11 cellular contexts compared by ENCODE assay signal in genomic region chr14:25788252-25788651, GRCh38.
"Had no signal": no experiment of that assay in that cellular context is flagged by ENCODE, and none has a peak within 500 bp of the region (broad histone marks: within the 10 kb centered on the region; RNA-seq: fewer than 3 reads in every experiment).

No MANE protein-coding gene starts in this region.

- H3K4me3 ChIP-seq: GM23248, GM23338, HAP-1 had no signal

- H3K4me1 Mint-ChIP-seq: GM23338 had no signal

- H3K27ac ChIP-seq: GM23248 had no signal

- H3K9ac ChIP-seq: GM23248 had no signal

- H3K4me2 ChIP-seq: GM23338 had no signal

- DNase-seq: GM23248, GOT3, H7, H9, HCEC 1CT, HFFc6 had no signal

- ATAC-seq: GM23338, HCT116 had no signal

- H3K4me3 Mint-ChIP-seq: GM23338, H9, HFFc6 had no signal

- H3K27ac Mint-ChIP-seq: GM23338, HFFc6 had no signal

- H3K4me1 ChIP-seq: HAP-1 had no signal

- H3K9me3 ChIP-seq: HAP-1 had no signal

- H2AFZ ChIP-seq: GM23248, GM23338 had no signal

- FAIRE-seq: H1, H54 had no signal

- H3K36me3 ChIP-seq: HAP-1 had no signal
